17 cellular contexts compared by ENCODE assay signal in the genomic region with DNA sequence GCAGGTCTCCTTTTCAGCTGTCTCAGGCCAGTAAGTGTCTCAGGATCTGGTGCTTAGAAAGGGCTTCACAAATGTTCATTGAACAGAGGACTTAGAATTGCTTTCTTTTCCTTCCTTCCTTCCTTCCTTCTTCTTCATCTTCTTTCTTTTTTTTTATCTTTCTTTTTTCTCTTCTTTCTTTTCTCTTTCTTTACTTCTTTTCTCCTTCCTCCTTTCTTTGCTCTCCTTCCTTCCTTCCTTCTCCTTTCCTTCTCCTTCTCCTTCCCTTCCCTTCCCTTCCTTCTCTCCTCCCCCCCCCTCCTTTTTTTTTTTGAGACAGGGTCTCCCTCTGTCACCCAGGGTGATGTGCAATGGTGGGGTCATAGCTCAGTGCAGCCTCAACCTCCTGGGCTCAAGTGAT. TPM values are rescaled to one million over a fixed set of nuclear protein-coding genes. Genes with fewer than 3 reads are reported as not detected.
"Had no signal": no experiment of that assay in that cellular context is flagged by ENCODE, and none has a peak within 500 bp of the region (broad histone marks: within the 10 kb centered on the region; RNA-seq: fewer than 3 reads in every experiment).

No MANE protein-coding gene starts in this region.

- H3K27me3 ChIP-seq: MG63 had no signal

- DNase-seq: Karpas-422, KG1, MG63, NCI-H1092 treated with DMSO at 0.1 percent for 48 hours, NCI-H1436, NCI-H1694, NCI-H187 treated with DMSO at 0.1 percent for 48 hours, NCI-H2029 treated with DMSO at 0.1 percent for 48 hours, NCI-H2107, NCI-H2227 treated with DMSO at 0.1 percent for 48 hours, NCI-H524, NCI-H526 treated with DMSO at 0.1 percent for 48 hours, NCI-H748 treated with DMSO at 0.1 percent for 48 hours, SHP77 had no signal

- ATAC-seq: SK-N-SH treated with all-trans-retinoic acid at 6 μM for 48 hours had no signal

- H3K36me3 ChIP-seq: MG63 had no signal

- H3K4me3 ChIP-seq: MG63 had no signal

- H3K27ac ChIP-seq: RWPE1 had no signal

- H3K9me3 ChIP-seq: MG63 had no signal

RNA-seq across cellular contexts. Expression of gene COL26A1, which starts 34.6 kb away (rescaled TPM):
- total RNA-seq: HT-29 had no signal
